ENCODE assay signal across 8 cellular contexts in genomic region chr15:44066211-44066827, GRCh38.
DNase-seq lines count a peak whose midpoint lies in the region; ATAC-seq and TF ChIP-seq lines count a peak whose summit lies in the region.

No MANE protein-coding gene starts in this region.

- H3K4me3 ChIP-seq in GM23338 = no peak overlapping the region
- peak overlapping the region in 7 of 59 donors; percentile 0 to 39 (median 7) for H3K4me3 ChIP-seq in dorsolateral prefrontal cortex
- no peak overlapping the region for H3K4me3 ChIP-seq in mesendoderm (ENCODE audit: low read length)

- H3K4me2 ChIP-seq in GM23338 = no peak overlapping the region
- H3K4me2 ChIP-seq in mesendoderm (ENCODE audit: low read length) = no peak overlapping the region

- no peak overlapping the region for H3K4me3 Mint-ChIP-seq in GM23338
- no peak overlapping the region for H3K4me3 Mint-ChIP-seq in activated CD4-positive, alpha-beta T cell treated with anti-CD3 and anti-CD28 coated beads, Interleukin-2, amount 10 ng/mL, durations not matched to agents 24 days and 14 days
- no peak overlapping the region for H3K4me3 Mint-ChIP-seq in stimulated activated effector memory CD8-positive, alpha-beta T cell treated with anti-CD3 and anti-CD28 coated beads, Interleukin-12 subunit alpha, Interleukin-12 subunit beta, amount 100 ng/mL, for 72 hours

- peak; percentile 30 for DNase-seq in AG08396 (ENCODE audit: low spot score)
- DNase-seq in GM23338 (ENCODE audit: low spot score) = peak; percentile 95
- DNase-seq in NCI-H524 treated with DMSO at 0.1 percent for 48 hours (lab: John Stamatoyannopoulos, UW) = peak; percentile 10
- DNase-seq in activated CD4-positive, alpha-beta T cell treated with anti-CD3 and anti-CD28 coated beads, Interleukin-2, amount 10 ng/mL, durations not matched to agents 24 days and 14 days = peak; percentile 86
- peak in 4 of 10 donors; percentile 19 to 58 (median 28) for DNase-seq in dorsolateral prefrontal cortex
- peak; percentile 85 for DNase-seq in mesendoderm
- DNase-seq in stimulated activated effector memory CD8-positive, alpha-beta T cell treated with anti-CD3 and anti-CD28 coated beads, Interleukin-12 subunit alpha, Interleukin-12 subunit beta, amount 100 ng/mL, for 72 hours (ENCODE audit: low spot score in 2 of 2) = peak; percentile 50 to 67

- WGBS in mesendoderm (ENCODE audit: extremely low coverage, insufficient coverage, low lambda C conversion rate) = no CpG with 5 or more reads among the region's 8 CpGs

- H2AFZ ChIP-seq in GM23338 = no peak overlapping the region

- no peak overlapping the region for H2BK5ac ChIP-seq in mesendoderm (ENCODE audit: low read length)

- H3K27ac ChIP-seq in GM23338 (ENCODE audit: low read depth) (no peak overlapping the region), dorsolateral prefrontal cortex (peak overlapping the region in 38 of 59 donors; percentile 3 to 75 (median 50)), mesendoderm (ENCODE audit: low read depth, low read length) (no peak overlapping the region)

- no peaks in the 10 kb centered on the region for H3K36me3 Mint-ChIP-seq in GM23338 (ENCODE audit: low read depth)
- no peaks in the 10 kb centered on the region for H3K36me3 Mint-ChIP-seq in activated CD4-positive, alpha-beta T cell treated with anti-CD3 and anti-CD28 coated beads, Interleukin-2, amount 10 ng/mL, durations not matched to agents 24 days and 14 days (ENCODE audit: low read depth)
- no peaks in the 10 kb centered on the region for H3K36me3 Mint-ChIP-seq in stimulated activated effector memory CD8-positive, alpha-beta T cell treated with anti-CD3 and anti-CD28 coated beads, Interleukin-12 subunit alpha, Interleukin-12 subunit beta, amount 100 ng/mL, for 72 hours

- H3K4me1 ChIP-seq in GM23338 (ENCODE audit: insufficient read depth) (no peaks in the 10 kb centered on the region), mesendoderm (ENCODE audit: control insufficient read depth, low read depth, low read length) (no peaks in the 10 kb centered on the region)

- no peak overlapping the region for H2BK120ac ChIP-seq in mesendoderm (ENCODE audit: low read depth, low read length)

- no peaks in the 10 kb centered on the region for H3K27me3 ChIP-seq in GM23338 (ENCODE audit: insufficient read depth)
- no peaks in the 10 kb centered on the region for H3K27me3 ChIP-seq in dorsolateral prefrontal cortex
- H3K27me3 ChIP-seq in mesendoderm (ENCODE audit: insufficient read depth, low read length, poor library complexity) = no peaks in the 10 kb centered on the region

- H3F3A ChIP-seq in GM23338 (replicated peaks; ENCODE audit: low read depth) = no peaks in the 10 kb centered on the region

- H3K9ac ChIP-seq in mesendoderm (ENCODE audit: low read length) = no peak overlapping the region

- no peaks in the 10 kb centered on the region for H3K79me2 ChIP-seq in GM23338 (replicated peaks; ENCODE audit: insufficient read depth)
- no peaks in the 10 kb centered on the region for H3K79me2 ChIP-seq in mesendoderm (ENCODE audit: control insufficient read depth, insufficient read depth, low read length)

- no peak overlapping the region for H3K18ac ChIP-seq in mesendoderm (ENCODE audit: low read length)

- 0 out of 2 replicates have a peak, but pooled peaks cover 4% of the 10 kb centered on the region for H4K20me1 ChIP-seq in GM23338 (replicated peaks; ENCODE audit: insufficient read depth)

- peaks cover 5% of the 10 kb centered on the region; the same call in 2 of the 3 replicates for H3K4me1 Mint-ChIP-seq in GM23338
- H3K4me1 Mint-ChIP-seq in activated CD4-positive, alpha-beta T cell treated with anti-CD3 and anti-CD28 coated beads, Interleukin-2, amount 10 ng/mL, durations not matched to agents 24 days and 14 days = peaks cover 5% of the 10 kb centered on the region
- H3K4me1 Mint-ChIP-seq in stimulated activated effector memory CD8-positive, alpha-beta T cell treated with anti-CD3 and anti-CD28 coated beads, Interleukin-12 subunit alpha, Interleukin-12 subunit beta, amount 100 ng/mL, for 72 hours = peaks cover 6% of the 10 kb centered on the region

- ATAC-seq in GM23338 = peak; percentile 90
- ATAC-seq in stimulated activated effector memory CD8-positive, alpha-beta T cell treated with anti-CD3 and anti-CD28 coated beads, Interleukin-12 subunit alpha, Interleukin-12 subunit beta, amount 100 ng/mL, for 72 hours = peak; percentile 52
- no peak for ATAC-seq in GM18517 (IDR thresholded peaks at IDR 0.05; ENCODE audit: unreplicated experiment)

- no peaks in the 10 kb centered on the region for H3K79me1 ChIP-seq in mesendoderm (ENCODE audit: low read length)

- no peaks in the 10 kb centered on the region for H3K9me2 ChIP-seq in GM23338 (ENCODE audit: insufficient read depth)

- H3K27ac Mint-ChIP-seq in GM23338 = peak overlapping the region; percentile 32
- H3K27ac Mint-ChIP-seq in activated CD4-positive, alpha-beta T cell treated with anti-CD3 and anti-CD28 coated beads, Interleukin-2, amount 10 ng/mL, durations not matched to agents 24 days and 14 days = no peak overlapping the region
- no peak overlapping the region for H3K27ac Mint-ChIP-seq in stimulated activated effector memory CD8-positive, alpha-beta T cell treated with anti-CD3 and anti-CD28 coated beads, Interleukin-12 subunit alpha, Interleukin-12 subunit beta, amount 100 ng/mL, for 72 hours

- no peak overlapping the region for H3K23ac ChIP-seq in mesendoderm (ENCODE audit: low read length)

- H3K27me3 Mint-ChIP-seq in GM23338 (ENCODE audit: insufficient read depth, low read depth, poor library complexity) = no peaks in the 10 kb centered on the region
- H3K27me3 Mint-ChIP-seq in activated CD4-positive, alpha-beta T cell treated with anti-CD3 and anti-CD28 coated beads, Interleukin-2, amount 10 ng/mL, durations not matched to agents 24 days and 14 days = peaks cover 27% of the 10 kb centered on the region

- no peak overlapping the region for H4K8ac ChIP-seq in mesendoderm (ENCODE audit: low read depth, low read length)

- no peak overlapping the region for H3K56ac ChIP-seq in mesendoderm (ENCODE audit: low read length)

- peak; percentile 87 to 96 for TF ChIP-seq CTCF in GM23338 (conservative IDR thresholded peaks at IDR 0.05; ENCODE audit: low read depth in 2 of 2)
- TF ChIP-seq CTCF in dorsolateral prefrontal cortex (IDR thresholded peaks at IDR 0.05 in 54 of 56, conservative IDR thresholded peaks at IDR 0.05 in 2 of 56; ENCODE audit: low read depth in 1 of 56, partially characterized antibody in 56 of 56) = peak; percentile 46 to 85 (median 72)

- no peak overlapping the region for H2AK5ac ChIP-seq in mesendoderm (ENCODE audit: low read length)

- H4K5ac ChIP-seq in mesendoderm (ENCODE audit: low read length) = no peak overlapping the region

- no peaks in the 10 kb centered on the region for H3K9me3 Mint-ChIP-seq in GM23338
- no peaks in the 10 kb centered on the region for H3K9me3 Mint-ChIP-seq in activated CD4-positive, alpha-beta T cell treated with anti-CD3 and anti-CD28 coated beads, Interleukin-2, amount 10 ng/mL, durations not matched to agents 24 days and 14 days
- no peaks in the 10 kb centered on the region for H3K9me3 Mint-ChIP-seq in stimulated activated effector memory CD8-positive, alpha-beta T cell treated with anti-CD3 and anti-CD28 coated beads, Interleukin-12 subunit alpha, Interleukin-12 subunit beta, amount 100 ng/mL, for 72 hours

- no peak overlapping the region for H2BK15ac ChIP-seq in mesendoderm (replicated peaks; ENCODE audit: low read depth)

- no peaks in the 10 kb centered on the region for H3K36me3 ChIP-seq in GM23338 (ENCODE audit: insufficient read depth)
- no peaks in the 10 kb centered on the region for H3K36me3 ChIP-seq in mesendoderm (ENCODE audit: control insufficient read depth, insufficient read depth, low read length)

- H3K4ac ChIP-seq in mesendoderm (ENCODE audit: low read depth, low read length) = no peak overlapping the region

- intact Hi-C loops in activated CD4-positive, alpha-beta T cell treated with anti-CD3 and anti-CD28 coated beads, Interleukin-2, amount 10 ng/mL, durations not matched to agents 24 days and 14 days (cut with micrococcal nuclease) = loop anchor here (1.0 to 2.0 kb wide), 2 partner anchors 128 to 163 kb away; no protein-coding TSS in a partner anchor
- intact Hi-C loops in dorsolateral prefrontal cortex (cut with DNase I) = loop anchor here (5.0 kb wide), 2 partner anchors 154 to 164 kb away; no protein-coding TSS in a partner anchor

TF ChIP-seq in GM23338, 12 proteins besides CTCF, POLR2A, EP300 and RAD21 (continues in another document):
- TF ChIP-seq CREB1 (CRISPR knock-in tag; IDR thresholded peaks at IDR 0.05; ENCODE audit: low read depth) = no peak
- TF ChIP-seq ZNF331 (CRISPR knock-in tag; IDR thresholded peaks at IDR 0.05; ENCODE audit: low read depth) = no peak
- no peak for TF ChIP-seq ZNF114 (CRISPR knock-in tag; IDR thresholded peaks at IDR 0.05)
- no peak for TF ChIP-seq NANOG (IDR thresholded peaks at IDR 0.05; ENCODE audit: borderline replicate concordance)
- TF ChIP-seq EZH2 (IDR thresholded peaks at IDR 0.05; ENCODE audit: low read depth, unreplicated experiment) = no peak
- TF ChIP-seq ETS1 (IDR thresholded peaks at IDR 0.05) = no peak
- no peak for TF ChIP-seq EZH2phosphoT487 (IDR thresholded peaks at IDR 0.05; ENCODE audit: unreplicated experiment)
- TF ChIP-seq JUNB (IDR thresholded peaks at IDR 0.05; ENCODE audit: unreplicated experiment) = no peak
- TF ChIP-seq STAT1 (IDR thresholded peaks at IDR 0.05; ENCODE audit: unreplicated experiment) = no peak
- TF ChIP-seq POLR2AphosphoS5 (IDR thresholded peaks at IDR 0.05; ENCODE audit: low read depth) = no peak

Comparison
In these comparisons a context has a peak if more than half of its experiments do, and no peak if none do; other contexts are left out.
1. H3K27ac ChIP-seq: peak in dorsolateral prefrontal cortex (38 of 59); none in GM23338 (single experiment) and mesendoderm (single experiment).